ENCODE assay signal across 1 cellular context in the genomic region with DNA sequence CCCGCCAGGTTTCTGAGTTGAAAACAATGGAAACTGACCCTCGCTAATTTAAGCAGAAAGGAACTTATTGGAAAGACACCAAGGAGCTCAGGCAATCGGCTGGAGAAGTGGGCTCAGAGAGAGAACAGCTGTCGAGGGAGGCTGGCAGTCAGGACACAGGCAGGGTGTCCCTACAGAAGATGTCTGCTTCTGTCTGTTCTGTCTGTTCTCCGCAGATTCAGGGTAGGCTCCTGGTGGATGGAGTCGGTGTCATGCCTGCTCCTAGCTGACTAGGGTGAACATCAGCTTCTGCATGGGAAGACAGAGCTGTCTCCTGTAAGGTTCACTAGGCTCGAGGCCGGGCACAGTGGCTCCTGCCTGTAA.
TF ChIP-seq lines count a peak whose summit lies in the region.

No MANE protein-coding gene starts in this region.

TF ChIP-seq in IMR-90, 13 proteins besides CTCF, POLR2A, EP300 and RAD21:
- TF ChIP-seq SMC3 (IDR thresholded peaks at IDR 0.05; ENCODE audit: low read depth, low read length): no peak
- no peak for TF ChIP-seq MAFK (IDR thresholded peaks at IDR 0.05; ENCODE audit: low read depth, low read length)
- TF ChIP-seq BHLHE40 (IDR thresholded peaks at IDR 0.05; ENCODE audit: low read depth, low read length): no peak
